In the genomic region with DNA sequence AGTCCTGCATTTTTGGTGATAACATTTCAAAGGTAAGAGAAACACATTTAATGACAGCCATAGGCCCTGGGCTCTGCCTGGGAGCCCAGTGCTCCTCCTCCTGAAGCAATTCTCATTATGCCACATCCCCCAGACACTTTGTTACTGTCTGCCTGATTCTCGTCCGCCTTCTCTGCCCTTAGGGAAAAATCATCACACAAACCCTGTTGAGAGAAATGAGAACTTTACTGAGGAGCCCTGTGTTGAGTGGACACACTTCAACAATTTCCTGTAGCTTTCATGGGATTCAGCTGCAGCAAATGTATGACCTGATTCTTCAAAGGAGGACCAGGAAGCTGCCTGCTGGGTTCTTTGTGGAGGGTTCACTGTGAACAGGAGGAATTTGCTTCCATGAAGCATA, we compare ENCODE assay signal across 28 cellular contexts.
"Had no signal": no experiment of that assay in that cellular context is flagged by ENCODE, and none has a peak within 500 bp of the region (broad histone marks: within the 10 kb centered on the region; RNA-seq: fewer than 3 reads in every experiment).

No MANE protein-coding gene starts in this region.

- H3K9me3 ChIP-seq: ascending aorta, Peyer's patch had no signal

- H3K4me3 ChIP-seq: ascending aorta, Peyer's patch had no signal

- ATAC-seq: activated CD4-positive, alpha-beta T cell treated with anti-CD3 and anti-CD28 coated beads for 36 hours; activated CD4-positive, CD25-positive, alpha-beta regulatory T cell treated with anti-CD3 and anti-CD28 coated beads, Interleukin-2, amount 50 U/mL, for 24 hours; activated CD8-positive, alpha-beta T cell treated with anti-CD3 and anti-CD28 coated beads, Interleukin-2, amount 10 ng/mL, durations not matched to agents 7 days and 5 days; PC-3; Right ventricle myocardium inferior; WTC11 had no signal

- H3K27ac ChIP-seq: ascending aorta, Peyer's patch, RWPE1 had no signal

- H3K27me3 ChIP-seq: ascending aorta, Peyer's patch had no signal

- H3K4me1 ChIP-seq: ascending aorta, Peyer's patch had no signal

- H3K36me3 ChIP-seq: ascending aorta, Peyer's patch had no signal

- DNase-seq: activated CD4-positive, alpha-beta T cell treated with anti-CD3 and anti-CD28 coated beads for 36 hours; activated CD4-positive, alpha-beta T cell treated with anti-CD3 and anti-CD28 coated beads, Interleukin-2, amount 10 ng/mL, durations not matched to agents 7 days and 5 days; activated CD4-positive, alpha-beta T cell treated with anti-CD3 and anti-CD28 coated beads, Interleukin-2, amount 50 U/mL, for 48 hours; activated CD8-positive, alpha-beta T cell treated with anti-CD3 and anti-CD28 coated beads, Interleukin-2, amount 10 ng/mL, durations not matched to agents 7 days and 5 days; activated gamma-delta T cell; activated naive CD4-positive, alpha-beta T cell treated with Interleukin-2 at 50 U/mL for 16 hours; activated naive CD8-positive, alpha-beta T cell treated with anti-CD3 and anti-CD28 coated beads, Interleukin-2, amount 10 ng/mL, durations not matched to agents 7 days and 5 days; activated T-cell treated with anti-CD3 and anti-CD28 coated beads, Interleukin-2, amount 50 U/mL, for 24 hours; amygdala; NCI-H1092 treated with DMSO at 0.1 percent for 48 hours; NCI-H146; NCI-H187; NCI-H2029 treated with DMSO at 0.1 percent for 48 hours; NCI-H2171 treated with DMSO at 0.1 percent for 48 hours; NCI-H2227 treated with DMSO at 0.1 percent for 48 hours; NCI-H446; NCI-H510A treated with DMSO at 0.1 percent for 48 hours; NCI-H526 treated with DMSO at 0.1 percent for 48 hours; NCI-H774; PC-3; Peyer's patch; SIG-M5; T1000 had no signal
